Comparison of ENCODE assay signal across 8 cellular contexts in the genomic region with DNA sequence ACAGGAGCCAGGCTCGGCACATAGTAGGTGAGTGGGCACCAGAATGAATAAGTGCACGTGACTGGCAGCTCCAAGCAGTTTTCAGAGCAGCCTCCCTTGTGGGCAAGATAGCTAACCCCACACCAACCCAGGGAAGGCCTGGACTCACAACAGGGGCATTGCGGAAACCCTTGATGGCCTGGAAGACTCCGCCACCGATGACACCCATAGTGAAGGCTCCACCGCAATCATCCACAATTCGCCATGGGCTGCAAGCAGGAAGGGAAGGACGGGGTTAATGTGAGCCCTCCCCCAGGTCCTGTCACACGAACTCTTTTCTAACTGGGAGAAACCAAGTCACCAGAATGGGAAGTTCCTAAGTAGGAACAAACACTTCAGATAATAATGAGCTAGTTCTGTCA. TPM values are rescaled to one million over a fixed set of nuclear protein-coding genes. Genes with fewer than 3 reads are reported as not detected.
DNase-seq lines count a peak whose midpoint lies in the region; ATAC-seq and TF ChIP-seq lines count a peak whose summit lies in the region.

No MANE protein-coding gene starts in this region.

- H3K27me3 ChIP-seq in SU-DHL-6 (ENCODE audit: low read length) (no peaks in the 10 kb centered on the region), sigmoid colon (no peaks in the 10 kb centered on the region)

- H3K27me3 Mint-ChIP-seq in activated CD4-positive, alpha-beta T cell treated with anti-CD3 and anti-CD28 coated beads, Interleukin-2, amount 10 ng/mL, durations not matched to agents 24 days and 14 days: no peaks in the 10 kb centered on the region

- H3K4me1 ChIP-seq in sigmoid colon: peaks cover 0 to 24% (median 23%) of the 10 kb centered on the region in 4 donors

- peaks cover 22% of the 10 kb centered on the region for H3K79me2 ChIP-seq in SU-DHL-6 (ENCODE audit: insufficient read depth, low read length)

- 54 to 55% methylated on average over 9 of the region's 9 CpGs for WGBS in sigmoid colon, 2 donors

- H3K9me3 Mint-ChIP-seq in activated CD4-positive, alpha-beta T cell treated with anti-CD3 and anti-CD28 coated beads, Interleukin-2, amount 10 ng/mL, durations not matched to agents 24 days and 14 days: no peaks in the 10 kb centered on the region

- peak overlapping the region; percentile 65 for H3K4me2 ChIP-seq in SU-DHL-6 (ENCODE audit: low read depth, low read length, poor library complexity, severe bottlenecking)

- peak overlapping the region; percentile 83 for H3K4me3 Mint-ChIP-seq in activated CD4-positive, alpha-beta T cell treated with anti-CD3 and anti-CD28 coated beads, Interleukin-2, amount 10 ng/mL, durations not matched to agents 24 days and 14 days

- H3K27ac Mint-ChIP-seq in activated CD4-positive, alpha-beta T cell treated with anti-CD3 and anti-CD28 coated beads, Interleukin-2, amount 10 ng/mL, durations not matched to agents 24 days and 14 days: peak overlapping the region; percentile 95

- peak overlapping the region; percentile 93 for H3K9ac ChIP-seq in SU-DHL-6 (ENCODE audit: low read length)

- H3K9me3 ChIP-seq in SU-DHL-6 (ENCODE audit: insufficient read depth, low read length) (no peaks in the 10 kb centered on the region), sigmoid colon (no peaks in the 10 kb centered on the region)

- intact Hi-C loops in activated CD4-positive, alpha-beta T cell treated with anti-CD3 and anti-CD28 coated beads, Interleukin-2, amount 10 ng/mL, durations not matched to agents 24 days and 14 days (cut with micrococcal nuclease): loop anchor here (1.0 to 10.0 kb wide), 5 partner anchors 61 to 252 kb away; a partner anchor contains a TSS
- intact Hi-C loops in sigmoid colon (cut with DNase I): loop anchor here (10.0 kb wide), 1 partner anchor 222 kb away; no protein-coding TSS in a partner anchor

- no peak overlapping the region for H2AFZ ChIP-seq in SU-DHL-6 (ENCODE audit: low read depth, low read length, severe bottlenecking)

- no peaks in the 10 kb centered on the region for H4K20me1 ChIP-seq in SU-DHL-6 (ENCODE audit: low read depth, low read length)

- H3F3A ChIP-seq in SU-DHL-6 (ENCODE audit: insufficient read depth): peaks cover 5% of the 10 kb centered on the region; the same call in 1 of the 2 replicates

- peaks cover 24% of the 10 kb centered on the region for H3K36me3 Mint-ChIP-seq in activated CD4-positive, alpha-beta T cell treated with anti-CD3 and anti-CD28 coated beads, Interleukin-2, amount 10 ng/mL, durations not matched to agents 24 days and 14 days (ENCODE audit: low read depth)

- TF ChIP-seq POLR2A in sigmoid colon (IDR thresholded peaks at IDR 0.05): no peak

- ATAC-seq in GM18868 (IDR thresholded peaks at IDR 0.05; ENCODE audit: unreplicated experiment): no peak

- H3K36me3 ChIP-seq in SU-DHL-6 (ENCODE audit: low read length) (no peaks in the 10 kb centered on the region), sigmoid colon (peaks cover 0 to 22% (median under 1%) of the 10 kb centered on the region in 4 donors)

- H3K4me3 ChIP-seq in SU-DHL-6 (ENCODE audit: insufficient read depth, low read length, poor library complexity, severe bottlenecking) (peak overlapping the region; percentile 87), fibroblast of pulmonary artery (replicated peaks; ENCODE audit: low read depth, low read length) (peak overlapping the region; percentile 78), sigmoid colon (peak overlapping the region; percentile 59 to 70 (median 66))

- TF ChIP-seq CTCF in SU-DHL-6 (IDR thresholded peaks at IDR 0.05; ENCODE audit: insufficient read depth, low read length, poor library complexity, severe bottlenecking) (no peak), fibroblast of pulmonary artery (IDR thresholded peaks at IDR 0.05; ENCODE audit: low read length, missing control alignments) (no peak), sigmoid colon (IDR thresholded peaks at IDR 0.05) (no peak)

- peaks cover 18% of the 10 kb centered on the region for H3K4me1 Mint-ChIP-seq in activated CD4-positive, alpha-beta T cell treated with anti-CD3 and anti-CD28 coated beads, Interleukin-2, amount 10 ng/mL, durations not matched to agents 24 days and 14 days

- no peaks in the 10 kb centered on the region for H3K9me2 ChIP-seq in SU-DHL-6 (replicated peaks; ENCODE audit: insufficient read depth, low read length)

- no peak for DNase-seq in activated CD4-positive, alpha-beta T cell treated with anti-CD3 and anti-CD28 coated beads, Interleukin-2, amount 10 ng/mL, durations not matched to agents 24 days and 14 days
- no peak for DNase-seq in activated CD4-positive, alpha-beta T cell treated with anti-CD3 and anti-CD28 coated beads for 4 hours
- DNase-seq in fibroblast of pulmonary artery (ENCODE audit: low read depth) (peak; percentile 42), sigmoid colon (no peak), NCI-H446 (lab: John Stamatoyannopoulos, UW) (no peak), SKM-1 treated with dmso at 0.1 percent for 144 hours (lab: John Stamatoyannopoulos, UW; ENCODE audit: unreplicated experiment) (no peak)

- H3K27ac ChIP-seq in SU-DHL-6 (ENCODE audit: low read depth, low read length) (no peak overlapping the region), sigmoid colon (peak overlapping the region; percentile 94 to 98 (median 95))

- TF ChIP-seq EP300 in sigmoid colon (IDR thresholded peaks at IDR 0.05): no peak

RNA-seq across cellular contexts. Expression of a gene that starts 1.0 kb away (rescaled TPM):
- total RNA-seq in activated CD4-positive, alpha-beta T cell treated with anti-CD3 and anti-CD28 coated beads, Interleukin-2, amount 10 ng/mL, durations not matched to agents 24 days and 14 days: 72.0 and 75.1 TPM in 2 replicates
- 10 to 100 TPM; 37.7 to 59.6 (median 45.7) TPM for total RNA-seq in sigmoid colon
- 10 to 100 TPM; 38.4 to 63.1 (median 53.4) TPM for polyA plus RNA-seq in sigmoid colon

RNA-seq across cellular contexts. Expression of a gene that starts 1.1 kb away (rescaled TPM):
- 104 and 114 TPM in 2 replicates for total RNA-seq in activated CD4-positive, alpha-beta T cell treated with anti-CD3 and anti-CD28 coated beads, Interleukin-2, amount 10 ng/mL, durations not matched to agents 24 days and 14 days
- total RNA-seq in sigmoid colon: 100 to 1,000 TPM in 2 of 4 donors, 10 to 100 TPM in 2; 83.1 to 103 (median 94.9) TPM
- 10 to 100 TPM; 65.0 to 80.8 (median 77.5) TPM for polyA plus RNA-seq in sigmoid colon

RNA-seq across cellular contexts. Expression of a gene that starts 14.8 kb away (rescaled TPM):
- total RNA-seq in activated CD4-positive, alpha-beta T cell treated with anti-CD3 and anti-CD28 coated beads, Interleukin-2, amount 10 ng/mL, durations not matched to agents 24 days and 14 days: 19.5 and 22.8 TPM in 2 replicates
- total RNA-seq in sigmoid colon: 10 to 100 TPM in 1 of 4 donors, 1 to 10 TPM in 3; 5.6 to 20.2 (median 6.0) TPM
- polyA plus RNA-seq in sigmoid colon: 10 to 100 TPM in 1 of 3 donors, 1 to 10 TPM in 2; 6.0 to 43.9 (median 9.0) TPM

RNA-seq across cellular contexts. Expression of a gene that starts 22.2 kb away (rescaled TPM):
- 391 and 394 TPM in 2 replicates for total RNA-seq in activated CD4-positive, alpha-beta T cell treated with anti-CD3 and anti-CD28 coated beads, Interleukin-2, amount 10 ng/mL, durations not matched to agents 24 days and 14 days
- total RNA-seq in sigmoid colon: 1 to 10 TPM; 2.4 to 6.9 (median 4.4) TPM
- polyA plus RNA-seq in sigmoid colon: 10 to 100 TPM in 1 of 3 donors, 1 to 10 TPM in 2; 6.6 to 42.0 (median 6.7) TPM
